ENCODE assay signal across 1 cellular context in the genomic region with DNA sequence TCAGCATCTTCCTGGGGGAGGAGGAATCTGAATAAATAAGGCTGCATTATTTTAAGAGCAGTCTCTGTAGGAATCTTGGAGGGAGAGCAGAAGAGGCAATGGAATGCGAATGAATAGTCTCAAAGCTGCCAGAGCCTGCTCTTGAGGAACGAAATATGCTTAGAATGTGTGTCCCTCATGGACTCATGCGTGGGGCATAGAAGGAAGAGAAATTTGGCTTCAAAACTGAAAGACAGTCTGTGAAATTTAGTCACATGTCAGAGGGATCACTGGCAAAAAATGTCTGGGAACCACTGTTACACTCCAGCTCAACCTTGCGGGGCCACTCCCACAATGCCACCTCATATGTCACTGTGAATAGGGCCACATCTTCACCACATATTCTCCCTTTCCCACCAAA.
TF ChIP-seq lines count a peak whose summit lies in the region.

No MANE protein-coding gene starts in this region.

TF ChIP-seq in H1, 55 proteins besides CTCF, POLR2A, EP300 and RAD21:
- no peak for TF ChIP-seq GABPA (IDR thresholded peaks at IDR 0.05; ENCODE audit: borderline replicate concordance, insufficient read depth, low read length)
- no peak for TF ChIP-seq MAX (IDR thresholded peaks at IDR 0.05)
- TF ChIP-seq YY1 (IDR thresholded peaks at IDR 0.05; ENCODE audit: low read depth, low read length): no peak
- no peak for TF ChIP-seq POLR2AphosphoS5 (IDR thresholded peaks at IDR 0.05; ENCODE audit: low read depth, low read length)
- no peak for TF ChIP-seq ZNF274 (IDR thresholded peaks at IDR 0.05; ENCODE audit: borderline replicate concordance, extremely low read depth, low read length)
